In genomic region chr15:64151727-64152506, GRCh38 we compare ENCODE assay signal across 1 cellular context.
A peak's percentile ranks its signal among the peaks of the same experiment; 100 is the strongest.
TF ChIP-seq lines count a peak whose summit lies in the region.

TSS of gene SNX22 (plus strand) at chr15:64151731. CDS start at chr15:64151776, 45 bp downstream.

TF ChIP-seq in HEK293, 187 proteins besides CTCF, POLR2A, EP300 and RAD21 (continued from another document):
- TF ChIP-seq AEBP2 (tag by site-specific recombination; IDR thresholded peaks at IDR 0.05; ENCODE audit: borderline replicate concordance) (no peak), ZBTB48 (tag by site-specific recombination; IDR thresholded peaks at IDR 0.05) (peak; percentile 23; the same call in 1 of the 2 replicates), PATZ1 (tag by site-specific recombination; IDR thresholded peaks at IDR 0.05) (no peak; the same call in none of the 2 replicates), ZSCAN16 (tag by site-specific recombination; IDR thresholded peaks at IDR 0.05) (no peak), PRDM4 (tag by site-specific recombination; IDR thresholded peaks at IDR 0.05) (no peak), ZNF354C (tag by site-specific recombination; IDR thresholded peaks at IDR 0.05; ENCODE audit: borderline replicate concordance, low read depth) (no peak), OVOL3 (tag by site-specific recombination; IDR thresholded peaks at IDR 0.05) (no peak; the same call in 1 of the 2 replicates), ZNF121 (tag by site-specific recombination; IDR thresholded peaks at IDR 0.05) (no peak), YY2 (tag by site-specific recombination; IDR thresholded peaks at IDR 0.05) (no peak), ZNF423 (tag by site-specific recombination; IDR thresholded peaks at IDR 0.05) (no peak), ZNF366 (tag by site-specific recombination; conservative IDR thresholded peaks at IDR 0.05) (no peak), SCRT1 (tag by site-specific recombination; IDR thresholded peaks at IDR 0.05; ENCODE audit: borderline replicate concordance) (no peak), ZNF211 (tag by site-specific recombination; IDR thresholded peaks at IDR 0.05; ENCODE audit: low read depth) (no peak), SCRT2 (tag by site-specific recombination; IDR thresholded peaks at IDR 0.05) (no peak), ZNF645 (tag by site-specific recombination; IDR thresholded peaks at IDR 0.05) (no peak), ELK4 (IDR thresholded peaks at IDR 0.05; ENCODE audit: borderline replicate concordance, low read depth, low read length) (no peak), ZNF146 (tag by site-specific recombination; IDR thresholded peaks at IDR 0.05) (no peak), ZIC2 (tag by site-specific recombination; IDR thresholded peaks at IDR 0.05) (no peak), MEIS1 (CRISPR knock-in tag; IDR thresholded peaks at IDR 0.05; ENCODE audit: borderline replicate concordance) (no peak), ZNF664 (tag by site-specific recombination; IDR thresholded peaks at IDR 0.05) (no peak), ZNF140 (tag by site-specific recombination; IDR thresholded peaks at IDR 0.05) (no peak), ZNF580 (tag by site-specific recombination; IDR thresholded peaks at IDR 0.05) (0 out of 2 replicates have a peak, but pooled peaks have one; percentile 18), ZNF561 (tag by site-specific recombination; IDR thresholded peaks at IDR 0.05; ENCODE audit: borderline replicate concordance) (no peak), SALL2 (tag by site-specific recombination; IDR thresholded peaks at IDR 0.05; ENCODE audit: borderline replicate concordance) (no peak), ZNF558 (tag by site-specific recombination; IDR thresholded peaks at IDR 0.05) (no peak)
